ENCODE assay signal across 10 cellular contexts in genomic region chr2:195364015-195364965, GRCh38.
DNase-seq lines count a peak whose midpoint lies in the region; ATAC-seq and TF ChIP-seq lines count a peak whose summit lies in the region.
"Had no signal": no experiment of that assay in that cellular context is flagged by ENCODE, and none has a peak within 500 bp of the region (broad histone marks: within the 10 kb centered on the region; RNA-seq: fewer than 3 reads in every experiment).

No MANE protein-coding gene starts in this region.

- no peaks in the 10 kb centered on the region for H3K36me3 Mint-ChIP-seq in CD8-positive, alpha-beta T cell

- no peak overlapping the region for H3K27ac Mint-ChIP-seq in CD8-positive, alpha-beta T cell

- H3K4me1 Mint-ChIP-seq in CD8-positive, alpha-beta T cell (ENCODE audit: low read depth): peaks cover 2% of the 10 kb centered on the region

- H3K27me3 Mint-ChIP-seq in CD8-positive, alpha-beta T cell (ENCODE audit: low read depth): no peaks in the 10 kb centered on the region

- WGBS in lung, 2 donors: 73 to 85% methylated on average over 5 of the region's 5 CpGs

- in situ Hi-C loops in astrocyte of the spinal cord (cut with HindIII; ENCODE audit: low sequenced_read_pairs): no loop called here

- CTCF ChIA-PET in CD8-positive, alpha-beta T cell (lab: Charles Lee): no interaction called here

- H3K9me3 ChIP-seq in lung (ENCODE audit: control insufficient read depth in 2 of 2, insufficient read depth in 1 of 2, low read length in 1 of 2) (no peaks in the 10 kb centered on the region), ascending aorta (no peaks in the 10 kb centered on the region)
- no peaks in the 10 kb centered on the region for H3K9me3 ChIP-seq in CD8-positive, alpha-beta T cell (ENCODE audit: low read length)
- H3K9me3 ChIP-seq: sigmoid colon had no signal

- DNase-seq in EL (peak; percentile 65), HT1080 (ENCODE audit: low read depth) (peak; percentile 60), astrocyte of the spinal cord (ENCODE audit: low read depth, low spot score) (peak; percentile 72), lung (ENCODE audit: low spot score) (no peak), ascending aorta (ENCODE audit: low spot score in 2 of 2) (no peak), SW 1271 (lab: John Stamatoyannopoulos, UW) (no peak)
- DNase-seq in CD8-positive, alpha-beta T cell: no peak
- DNase-seq: activated effector memory CD4-positive, alpha-beta T cell treated with Interleukin-2 at 50 U/mL for 16 hours; DND-41; sigmoid colon had no signal

- H3K4me3 Mint-ChIP-seq in CD8-positive, alpha-beta T cell: no peak overlapping the region

- H3K27ac ChIP-seq in lung (ENCODE audit: low read depth in 1 of 2, low read length in 1 of 2) (no peak overlapping the region), ascending aorta (no peak overlapping the region)
- no peak overlapping the region for H3K27ac ChIP-seq in CD8-positive, alpha-beta T cell (ENCODE audit: low read depth, low read length)
- H3K27ac ChIP-seq: sigmoid colon had no signal

- no peak overlapping the region for H3K4me3 ChIP-seq in astrocyte of the spinal cord (ENCODE audit: low read depth, low read length)
- no peak overlapping the region for H3K4me3 ChIP-seq in lung
- no peak overlapping the region for H3K4me3 ChIP-seq in CD8-positive, alpha-beta T cell (ENCODE audit: low read depth, low read length)
- H3K4me3 ChIP-seq in ascending aorta: no peak overlapping the region
- H3K4me3 ChIP-seq: sigmoid colon had no signal

- no peak for TF ChIP-seq CTCF in astrocyte of the spinal cord (IDR thresholded peaks at IDR 0.05; ENCODE audit: low read depth, low read length)
- TF ChIP-seq CTCF in lung (IDR thresholded peaks at IDR 0.05; ENCODE audit: control extremely low read depth, extremely low read depth): no peak
- no peak for TF ChIP-seq CTCF in CD8-positive, alpha-beta T cell (IDR thresholded peaks at IDR 0.05)
- TF ChIP-seq CTCF in ascending aorta (IDR thresholded peaks at IDR 0.05): no peak

- POLR2A ChIA-PET in CD8-positive, alpha-beta T cell (lab: Charles Lee): no interaction called here

- H3K27me3 ChIP-seq in lung (ENCODE audit: control insufficient read depth, insufficient read depth) (no peaks in the 10 kb centered on the region), ascending aorta (no peaks in the 10 kb centered on the region)
- H3K27me3 ChIP-seq in CD8-positive, alpha-beta T cell (ENCODE audit: insufficient read depth, low read length): no peaks in the 10 kb centered on the region
- H3K27me3 ChIP-seq: sigmoid colon had no signal

- H3K4me1 ChIP-seq in lung (ENCODE audit: control insufficient read depth in 2 of 2, insufficient read depth in 2 of 2, low read length in 2 of 2) (peaks cover 0 to 2% of the 10 kb centered on the region in 2 donors), ascending aorta (no peaks in the 10 kb centered on the region)
- no peaks in the 10 kb centered on the region for H3K4me1 ChIP-seq in CD8-positive, alpha-beta T cell (ENCODE audit: insufficient read depth, low read length)
- H3K4me1 ChIP-seq: sigmoid colon had no signal

- intact Hi-C loops in CD8-positive, alpha-beta T cell (cut with DNase I, micrococcal nuclease): no loop called here
- intact Hi-C loops in ascending aorta (cut with DNase I): no loop called here

- peaks cover 3% of the 10 kb centered on the region for H3K9me3 Mint-ChIP-seq in CD8-positive, alpha-beta T cell

- ATAC-seq in lung (ENCODE audit: insufficient read depth, low FRiP score): peak; percentile 47
- ATAC-seq in CD8-positive, alpha-beta T cell: no peak

- H3K36me3 ChIP-seq in lung (ENCODE audit: control insufficient read depth in 2 of 2, insufficient read depth in 2 of 2, low read length in 2 of 2): no peaks in the 10 kb centered on the region
- no peaks in the 10 kb centered on the region for H3K36me3 ChIP-seq in CD8-positive, alpha-beta T cell (ENCODE audit: insufficient read depth, low read length)
- H3K36me3 ChIP-seq in ascending aorta: no peaks in the 10 kb centered on the region
- H3K36me3 ChIP-seq: sigmoid colon had no signal

Comparison
In these comparisons a context has a peak if more than half of its experiments do, and no peak if none do; other contexts are left out.
1. DNase-seq: peak in EL (single experiment), HT1080 (single experiment) and astrocyte of the spinal cord (single experiment); none in lung (single experiment), CD8-positive, alpha-beta T cell (0 of 7), ascending aorta (0 of 2) and SW 1271 (0 of 2).